In the genomic region with DNA sequence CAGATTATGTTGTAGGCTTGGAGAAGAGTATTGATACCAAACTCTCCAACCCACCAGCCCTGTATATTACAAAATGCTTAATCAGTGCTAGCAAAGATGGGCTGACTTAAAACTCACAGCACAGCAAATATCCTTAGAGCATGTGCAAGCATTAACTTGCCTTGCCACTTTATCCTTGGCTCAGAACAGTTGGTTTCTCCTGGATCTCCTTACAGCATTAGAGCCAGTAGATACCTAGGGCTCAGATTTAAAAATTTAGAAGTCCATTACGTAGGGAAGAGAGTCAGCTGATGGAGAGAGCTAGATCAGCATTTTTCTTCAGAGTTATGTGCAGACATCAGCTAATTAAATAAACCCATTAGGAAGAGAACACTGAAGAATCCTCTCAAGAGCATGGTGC, we compare ENCODE assay signal across 26 cellular contexts.
A peak's percentile ranks its signal among the peaks of the same experiment; 100 is the strongest.
DNase-seq lines count a peak whose midpoint lies in the region; ATAC-seq, FAIRE-seq and TF ChIP-seq lines count a peak whose summit lies in the region.
"Had no signal": no experiment of that assay in that cellular context is flagged by ENCODE, and none has a peak within 500 bp of the region (broad histone marks: within the 10 kb centered on the region; RNA-seq: fewer than 3 reads in every experiment).

No MANE protein-coding gene starts in this region.

- no peak overlapping the region for H2AFZ ChIP-seq in HepG2 (ENCODE audit: low read length)

- ATAC-seq in HepG2 (no peak), right lobe of liver (no peak), GM21381 (IDR thresholded peaks at IDR 0.05; ENCODE audit: unreplicated experiment) (no peak)
- no peak for ATAC-seq in CD4-positive, alpha-beta T cell (ENCODE audit: poor library complexity)

- CTCF ChIA-PET in HepG2 (lab: Yijun Ruan, JAX; ENCODE audit: low intra/inter-chr PET ratio, low total read pairs) = no interaction called here
- CTCF ChIA-PET in CD4-positive, alpha-beta T cell (lab: Charles Lee) = no interaction called here

- in situ Hi-C loops in HepG2 (cut with HindIII; ENCODE audit: extremely low pct_ligation_motif_present, low pct_unique_long_range_greater_than_20kb) (no loop called here), transverse colon (cut with MboI; ENCODE audit: low pct_ligation_motif_present in 1 of 4, low pct_unique_long_range_greater_than_20kb in 1 of 4, low sequenced_read_pairs in 3 of 4) (no loop called here)

- H3K9ac ChIP-seq in HepG2 (ENCODE audit: insufficient read depth, low read depth, low read length) (no peak overlapping the region), muscle layer of colon (ENCODE audit: low read length) (no peak overlapping the region)
- H3K9ac ChIP-seq: BLaER1 had no signal

- H3K27me3 ChIP-seq in HepG2 (ENCODE audit: control insufficient read depth in 1 of 2, insufficient read depth in 2 of 2, low read length in 2 of 2) (peaks cover 0 to 1% of the 10 kb centered on the region in 2 experiments; a peak in 1 of 5 replicates), right lobe of liver (no peaks in the 10 kb centered on the region), muscle layer of colon (ENCODE audit: control insufficient read depth in 1 of 2, insufficient read depth in 2 of 2, low read length in 2 of 2) (no peaks in the 10 kb centered on the region), sigmoid colon (no peaks in the 10 kb centered on the region), transverse colon (no peaks in the 10 kb centered on the region)
- no peaks in the 10 kb centered on the region for H3K27me3 ChIP-seq in CD4-positive, alpha-beta T cell (ENCODE audit: control insufficient read depth, insufficient read depth, low read length)
- H3K27me3 ChIP-seq: BLaER1 had no signal

- WGBS in HepG2 (ENCODE audit: low lambda C conversion rate) = 0% methylated on average over 1 of the region's 1 CpG
- 29% methylated on average over 1 of the region's 1 CpG for WGBS in right lobe of liver (ENCODE audit: insufficient coverage, low coverage, low lambda C conversion rate, missing lambda C conversion rate)
- 51 to 75% methylated on average over 1 of the region's 1 CpG for WGBS in sigmoid colon, 2 donors
- WGBS in transverse colon (ENCODE audit: low coverage in 1 of 2), 2 donors = 55 to 59% methylated on average over 1 of the region's 1 CpG

- H3K27me3 Mint-ChIP-seq in CD4-positive, alpha-beta T cell = no peaks in the 10 kb centered on the region
- no peaks in the 10 kb centered on the region for H3K27me3 Mint-ChIP-seq in mesothelial cell of epicardium (ENCODE audit: low read depth)

- POLR2A ChIA-PET in HepG2 (lab: Yijun Ruan, JAX) = no interaction called here
- POLR2A ChIA-PET in CD4-positive, alpha-beta T cell (lab: Charles Lee) = interaction anchor here (1.5 kb wide), 1 partner anchor 19 kb away, joined by 3 read pairs; no protein-coding TSS in a partner anchor

- TF ChIP-seq EP300 in HepG2 (IDR thresholded peaks at IDR 0.05; ENCODE audit: low read depth in 2 of 2, low read length in 2 of 2) (no peak), HepG2 (CRISPR knock-in tag; IDR thresholded peaks at IDR 0.05; ENCODE audit: borderline replicate concordance) (no peak), sigmoid colon (IDR thresholded peaks at IDR 0.05) (no peak), transverse colon (IDR thresholded peaks at IDR 0.05; ENCODE audit: low read depth) (no peak)

- H3K4me3 ChIP-seq in HepG2 (replicated peaks in 1 of 3; ENCODE audit: insufficient read depth in 1 of 3, low read depth in 2 of 3, low read length in 3 of 3) (no peak overlapping the region), right lobe of liver (no peak overlapping the region), muscle layer of colon (ENCODE audit: low read depth in 1 of 2, low read length in 2 of 2) (no peak overlapping the region), sigmoid colon (no peak overlapping the region), transverse colon (no peak overlapping the region)
- H3K4me3 ChIP-seq: BLaER1, HAP-1 had no signal

- no peak overlapping the region for H3K4me2 ChIP-seq in HepG2 (ENCODE audit: low read depth, low read length)
- H3K4me2 ChIP-seq: BLaER1 had no signal

- H3K9me3 Mint-ChIP-seq in CD4-positive, alpha-beta T cell = peaks cover 12% of the 10 kb centered on the region
- peaks cover 59% of the 10 kb centered on the region for H3K9me3 Mint-ChIP-seq in mesothelial cell of epicardium

- DNase-seq in HepG2 (ENCODE audit: low spot score) = no peak
- DNase-seq in right lobe of liver = no peak
- no peak for DNase-seq in sigmoid colon
- DNase-seq in transverse colon = no peak
- DNase-seq in CD4-positive, alpha-beta T cell = no peak
- DNase-seq in mesothelial cell of epicardium (ENCODE audit: low spot score in 2 of 2, unreplicated experiment in 2 of 2) = no peak
- DNase-seq: CD4-positive, CD25-positive, alpha-beta regulatory T cell; CD8-positive, alpha-beta memory T cell; DMS 273 treated with DMSO at 0.1 percent for 48 hours; DMS79; EL; GDM1; GOT3; HFFc6 had no signal

- H3K9me3 ChIP-seq in HepG2 (ENCODE audit: low read length) = peaks cover 14% of the 10 kb centered on the region; the same call in 1 of the 2 replicates
- no peaks in the 10 kb centered on the region for H3K9me3 ChIP-seq in right lobe of liver
- no peaks in the 10 kb centered on the region for H3K9me3 ChIP-seq in muscle layer of colon (ENCODE audit: low read length)
- peaks cover 0 to 2% (median 0%) of the 10 kb centered on the region in 4 donors for H3K9me3 ChIP-seq in sigmoid colon
- H3K9me3 ChIP-seq in transverse colon = peaks cover 3 to 6% of the 10 kb centered on the region in 2 donors
- H3K9me3 ChIP-seq in CD4-positive, alpha-beta T cell (ENCODE audit: control insufficient read depth, low read length) = peaks cover 28% of the 10 kb centered on the region
- H3K9me3 ChIP-seq: HAP-1 had no signal

- no peak for TF ChIP-seq CTCF in HepG2 (CRISPR knock-in tag; IDR thresholded peaks at IDR 0.05)
- no peak for TF ChIP-seq CTCF in right lobe of liver (IDR thresholded peaks at IDR 0.05)
- no peak for TF ChIP-seq CTCF in sigmoid colon (IDR thresholded peaks at IDR 0.05)
- no peak for TF ChIP-seq CTCF in transverse colon (IDR thresholded peaks at IDR 0.05)
- TF ChIP-seq CTCF in CD4-positive, alpha-beta T cell (IDR thresholded peaks at IDR 0.05) = no peak
- TF ChIP-seq CTCF in mesothelial cell of epicardium (IDR thresholded peaks at IDR 0.05; ENCODE audit: unreplicated experiment) = no peak

- no peak for TF ChIP-seq POLR2A in HepG2 (IDR thresholded peaks at IDR 0.05; ENCODE audit: insufficient read depth in 1 of 2, low read depth in 2 of 2, low read length in 2 of 2)
- no peak for TF ChIP-seq POLR2A in right lobe of liver (IDR thresholded peaks at IDR 0.05)
- no peak for TF ChIP-seq POLR2A in sigmoid colon (IDR thresholded peaks at IDR 0.05)
- TF ChIP-seq POLR2A in transverse colon (IDR thresholded peaks at IDR 0.05) = no peak

- TF ChIP-seq RAD21 in HepG2 (CRISPR knock-in tag; IDR thresholded peaks at IDR 0.05) = no peak

- H3K27ac Mint-ChIP-seq in CD4-positive, alpha-beta T cell = no peak overlapping the region
- H3K27ac Mint-ChIP-seq in mesothelial cell of epicardium = no peak overlapping the region
- H3K27ac Mint-ChIP-seq: B cell; CD4-positive, CD25-positive, alpha-beta regulatory T cell; CD8-positive, alpha-beta memory T cell; HFFc6 had no signal

- FAIRE-seq in HepG2 (lab: Jason Lieb, UNC) = no peak
- FAIRE-seq: A204.1, D721Med, GM12891, GM18507, H54 had no signal

- intact Hi-C loops in HepG2 (cut with micrococcal nuclease; ENCODE audit: unreplicated experiment) = no loop called here
- intact Hi-C loops in right lobe of liver (cut with DNase I) = no loop called here
- intact Hi-C loops in sigmoid colon (cut with DNase I) = loop anchor here (2.0 kb wide), 1 partner anchor 18 kb away; no protein-coding TSS in a partner anchor
- intact Hi-C loops in transverse colon (cut with DNase I; ENCODE audit: low total_unique reads) = no loop called here
- intact Hi-C loops in CD4-positive, alpha-beta T cell (cut with DNase I, micrococcal nuclease) = no loop called here

- no TSS peak for BruUV-seq in HepG2 (replicated peaks; lab: Mats Ljungman, UMichigan)

- H3K36me3 Mint-ChIP-seq in CD4-positive, alpha-beta T cell (ENCODE audit: low read depth) = peaks cover 22% of the 10 kb centered on the region
- peaks cover 5% of the 10 kb centered on the region for H3K36me3 Mint-ChIP-seq in mesothelial cell of epicardium

- no peaks in the 10 kb centered on the region for H3K4me1 Mint-ChIP-seq in CD4-positive, alpha-beta T cell (ENCODE audit: low read depth)
- no peaks in the 10 kb centered on the region for H3K4me1 Mint-ChIP-seq in mesothelial cell of epicardium
- H3K4me1 Mint-ChIP-seq: B cell; CD8-positive, alpha-beta memory T cell had no signal

- H3K36me3 ChIP-seq in HepG2 (replicated peaks in 1 of 2; ENCODE audit: control insufficient read depth in 1 of 2, insufficient read depth in 2 of 2, low read length in 2 of 2) (no peaks in the 10 kb centered on the region), right lobe of liver (no peaks in the 10 kb centered on the region), muscle layer of colon (ENCODE audit: insufficient read depth, low read length) (no peaks in the 10 kb centered on the region), sigmoid colon (no peaks in the 10 kb centered on the region), transverse colon (no peaks in the 10 kb centered on the region)
- H3K36me3 ChIP-seq: BLaER1, HAP-1 had no signal

- no peaks in the 10 kb centered on the region for H3K79me2 ChIP-seq in HepG2 (ENCODE audit: insufficient read depth, low read length)

- no peak overlapping the region for H3K4me3 Mint-ChIP-seq in CD4-positive, alpha-beta T cell
- H3K4me3 Mint-ChIP-seq in mesothelial cell of epicardium = no peak overlapping the region
- H3K4me3 Mint-ChIP-seq: B cell; CD4-positive, CD25-positive, alpha-beta regulatory T cell; CD8-positive, alpha-beta memory T cell; HFFc6 had no signal

- H4K20me1 ChIP-seq in HepG2 (ENCODE audit: insufficient read depth, low read length) = no peaks in the 10 kb centered on the region
- H4K20me1 ChIP-seq: BLaER1 had no signal

- no peaks in the 10 kb centered on the region for H3K4me1 ChIP-seq in HepG2 (ENCODE audit: insufficient read depth, low read length)
- H3K4me1 ChIP-seq in right lobe of liver = no peaks in the 10 kb centered on the region
- H3K4me1 ChIP-seq in muscle layer of colon (ENCODE audit: insufficient read depth, low read length) = peaks cover 45% of the 10 kb centered on the region
- H3K4me1 ChIP-seq in sigmoid colon = peaks cover 0 to 57% (median 50%) of the 10 kb centered on the region in 4 donors
- no peaks in the 10 kb centered on the region for H3K4me1 ChIP-seq in transverse colon
- H3K4me1 ChIP-seq: BLaER1, HAP-1 had no signal

- no peak overlapping the region for H3K27ac ChIP-seq in HepG2 (ENCODE audit: extremely low read length, insufficient read depth, low read length)
- no peak overlapping the region for H3K27ac ChIP-seq in right lobe of liver
- H3K27ac ChIP-seq in muscle layer of colon (ENCODE audit: low read depth, low read length) = peak overlapping the region; percentile 54
- H3K27ac ChIP-seq in sigmoid colon = peak overlapping the region in 3 of 4 donors; percentile 64 to 74 (median 71)
- peak overlapping the region; percentile 6 to 72 (median 54) for H3K27ac ChIP-seq in transverse colon
- H3K27ac ChIP-seq in CD4-positive, alpha-beta T cell (ENCODE audit: low read depth, low read length) = no peak overlapping the region
- H3K27ac ChIP-seq: 22Rv1, BLaER1, C4-2B had no signal

Comparison
In these comparisons a context has a peak if more than half of its experiments do, and no peak if none do; other contexts are left out.
1. H3K27ac ChIP-seq: peak in muscle layer of colon (single experiment), sigmoid colon (3 of 4) and transverse colon (4 of 4); none in HepG2 (single experiment), right lobe of liver (0 of 3) and CD4-positive, alpha-beta T cell (single experiment).